In the genomic region with DNA sequence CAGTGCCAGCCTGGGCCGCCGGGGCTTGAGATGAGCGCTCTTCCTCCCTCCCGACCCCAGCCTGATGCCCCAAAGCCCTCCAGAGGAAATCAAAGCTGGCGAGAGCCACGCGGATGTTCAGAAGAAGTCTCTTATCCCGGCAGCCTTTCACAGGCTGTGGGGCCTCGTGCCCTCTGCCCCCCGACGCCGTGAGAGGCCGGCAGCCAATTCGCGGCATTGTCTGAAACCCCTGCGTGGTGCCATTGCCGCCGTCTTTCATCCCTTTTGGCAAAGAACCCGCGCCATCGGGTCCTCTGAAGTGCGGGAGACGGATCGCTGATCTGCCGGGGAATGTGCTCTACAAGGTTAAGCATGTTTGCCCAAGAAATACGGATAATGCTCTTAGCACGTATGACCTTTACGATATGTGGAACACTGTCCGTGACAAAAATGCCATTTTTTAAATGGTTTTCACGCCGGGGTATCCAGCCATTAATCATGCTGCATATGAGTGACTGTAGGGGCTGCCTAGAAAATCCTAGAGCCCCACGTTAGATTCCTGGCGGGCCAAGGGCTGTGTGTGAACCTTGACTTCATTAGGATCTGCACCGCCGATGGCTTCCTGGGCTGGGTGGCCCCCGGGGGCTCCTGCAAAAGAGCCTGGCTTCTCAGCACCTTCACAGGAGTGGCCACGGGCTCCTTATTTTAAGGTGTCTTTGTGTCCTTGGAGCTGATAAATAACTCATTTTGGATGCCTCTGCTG, we compare ENCODE assay signal across 19 cellular contexts.
"Had no signal": no experiment of that assay in that cellular context is flagged by ENCODE, and none has a peak within 500 bp of the region (broad histone marks: within the 10 kb centered on the region; RNA-seq: fewer than 3 reads in every experiment).

No MANE protein-coding gene starts in this region.

- H3K27ac ChIP-seq: dorsolateral prefrontal cortex, heart left ventricle, ovary, prostate gland, right lobe of liver, stomach had no signal

- H3K9me3 ChIP-seq: heart left ventricle, ovary, prostate gland, right lobe of liver, stomach had no signal

- DNase-seq: cortex of kidney; effector CD8-positive, alpha-beta T cell; foreskin melanocyte; hippocampal formation; kidney glomerular epithelial cell; naive thymus-derived CD4-positive, alpha-beta T cell; nephron progenitor cell; ovary; stimulated activated CD4-positive, alpha-beta T cell treated with anti-CD3 and anti-CD28 coated beads, Interleukin-15, amount 100 ng/mL, for 24 hours; stimulated activated CD4-positive, alpha-beta T cell treated with anti-CD3 and anti-CD28 coated beads, Interleukin-1b, Interleukin-23, amount 100 ng/mL, for 48 hours; stimulated activated CD4-positive, alpha-beta T cell treated with anti-CD3 and anti-CD28 coated beads, Interleukin-4, amount 100 ng/mL, for 4 hours; stimulated activated naive B cell treated with anti-CD40 and anti-IgM and Interleukin-4, amounts not matched to agents 10 μg/mL and 1 μg/mL and 100 μg/mL, for 72 hours; stomach; substantia nigra; trophoblast cell had no signal

- H3K4me1 ChIP-seq: heart left ventricle, prostate gland, right lobe of liver, stomach had no signal

- H3K27ac Mint-ChIP-seq: naive thymus-derived CD4-positive, alpha-beta T cell; nephron progenitor cell; stimulated activated naive B cell treated with anti-CD40 and anti-IgM and Interleukin-4, amounts not matched to agents 10 μg/mL and 1 μg/mL and 100 μg/mL, for 72 hours had no signal

- H3K4me3 ChIP-seq: dorsolateral prefrontal cortex, heart left ventricle, ovary, prostate gland, right lobe of liver, stomach had no signal

- H3K4me3 Mint-ChIP-seq: naive thymus-derived CD4-positive, alpha-beta T cell; nephron progenitor cell; stimulated activated naive B cell treated with anti-CD40 and anti-IgM and Interleukin-4, amounts not matched to agents 10 μg/mL and 1 μg/mL and 100 μg/mL, for 72 hours had no signal

- H3K36me3 ChIP-seq: heart left ventricle, ovary, prostate gland, right lobe of liver, stomach had no signal

- H3K36me3 Mint-ChIP-seq: naive thymus-derived CD4-positive, alpha-beta T cell; stimulated activated naive B cell treated with anti-CD40 and anti-IgM and Interleukin-4, amounts not matched to agents 10 μg/mL and 1 μg/mL and 100 μg/mL, for 72 hours had no signal

- H3K27me3 ChIP-seq: dorsolateral prefrontal cortex, heart left ventricle, ovary, right lobe of liver had no signal

- ATAC-seq: heart left ventricle; naive thymus-derived CD4-positive, alpha-beta T cell; right lobe of liver; stimulated activated naive B cell treated with anti-CD40 and anti-IgM and Interleukin-4, amounts not matched to agents 10 μg/mL and 1 μg/mL and 100 μg/mL, for 72 hours had no signal

- H3K9me3 Mint-ChIP-seq: nephron progenitor cell; stimulated activated naive B cell treated with anti-CD40 and anti-IgM and Interleukin-4, amounts not matched to agents 10 μg/mL and 1 μg/mL and 100 μg/mL, for 72 hours had no signal
